Comparison of ENCODE assay signal across 24 cellular contexts in genomic region chr17:65630502-65630901, GRCh38.
"Had no signal": no experiment of that assay in that cellular context is flagged by ENCODE, and none has a peak within 500 bp of the region (broad histone marks: within the 10 kb centered on the region; RNA-seq: fewer than 3 reads in every experiment).

No MANE protein-coding gene starts in this region.

- H3K9me3 Mint-ChIP-seq: dendritic cell treated with granulocyte-macrophage colony-stimulating factor and Interleukin-4, amounts not matched to agents 40 ng/mL and 50 ng/mL, for 4 days; endodermal cell; natural killer cell had no signal

- H3K9me3 ChIP-seq: gastrocnemius medialis, left lung, neutrophil, prostate gland, right atrium auricular region, stomach, thyroid gland had no signal

- H3K4me2 ChIP-seq: smooth muscle cell had no signal

- H3K4me1 Mint-ChIP-seq: natural killer cell had no signal

- DNase-seq: cerebellar nuclear complex; effector CD8-positive, alpha-beta T cell; endodermal cell; foreskin fibroblast; gastrocnemius medialis; head of caudate nucleus; kidney; left cardiac atrium; left lung; natural killer cell; stimulated activated CD4-positive, alpha-beta T cell treated with anti-CD3 and anti-CD28 coated beads, Interleukin-12 subunit alpha, Interleukin-12 subunit beta, amount 100 ng/mL, for 4 hours; stimulated activated CD4-positive, alpha-beta T cell treated with anti-CD3 and anti-CD28 coated beads, Interleukin-1b, Interleukin-23, amount 100 ng/mL, for 48 hours; stimulated activated CD4-positive, alpha-beta T cell treated with anti-CD3 and anti-CD28 coated beads, Interleukin-4, amount 100 ng/mL, for 1 hour; stimulated activated CD8-positive, alpha-beta memory T cell treated with anti-CD3 and anti-CD28 coated beads, Interleukin-4, amount 100 ng/mL, for 48 hours; stimulated activated naive CD4-positive, alpha-beta T cell treated with Interleukin-2 at 50 U/mL for 16 hours; stomach; thyroid gland; trophoblast cell had no signal

- H3K27me3 ChIP-seq: gastrocnemius medialis, left lung, neutrophil, right atrium auricular region, stomach, thyroid gland had no signal

- FAIRE-seq: kidney had no signal

- H3K27ac Mint-ChIP-seq: dendritic cell treated with granulocyte-macrophage colony-stimulating factor and Interleukin-4, amounts not matched to agents 40 ng/mL and 50 ng/mL, for 4 days; endodermal cell; natural killer cell had no signal

- H3K4me3 ChIP-seq: gastrocnemius medialis, left lung, prostate gland, right atrium auricular region, smooth muscle cell, stomach, thyroid gland had no signal

- H3K4me3 Mint-ChIP-seq: dendritic cell treated with granulocyte-macrophage colony-stimulating factor and Interleukin-4, amounts not matched to agents 40 ng/mL and 50 ng/mL, for 4 days; endodermal cell; natural killer cell had no signal

- H3K36me3 Mint-ChIP-seq: natural killer cell had no signal

- H3K36me3 ChIP-seq: gastrocnemius medialis, left lung, neutrophil, prostate gland, right atrium auricular region, stomach, thyroid gland had no signal

- H3K27ac ChIP-seq: epithelial cell of prostate, gastrocnemius medialis, left lung, neutrophil, prostate gland, right atrium auricular region, stomach had no signal

- H3K27me3 Mint-ChIP-seq: dendritic cell treated with granulocyte-macrophage colony-stimulating factor and Interleukin-4, amounts not matched to agents 40 ng/mL and 50 ng/mL, for 4 days had no signal

- H3K4me1 ChIP-seq: gastrocnemius medialis, right atrium auricular region had no signal
